ENCODE assay signal across 21 cellular contexts in the genomic region with DNA sequence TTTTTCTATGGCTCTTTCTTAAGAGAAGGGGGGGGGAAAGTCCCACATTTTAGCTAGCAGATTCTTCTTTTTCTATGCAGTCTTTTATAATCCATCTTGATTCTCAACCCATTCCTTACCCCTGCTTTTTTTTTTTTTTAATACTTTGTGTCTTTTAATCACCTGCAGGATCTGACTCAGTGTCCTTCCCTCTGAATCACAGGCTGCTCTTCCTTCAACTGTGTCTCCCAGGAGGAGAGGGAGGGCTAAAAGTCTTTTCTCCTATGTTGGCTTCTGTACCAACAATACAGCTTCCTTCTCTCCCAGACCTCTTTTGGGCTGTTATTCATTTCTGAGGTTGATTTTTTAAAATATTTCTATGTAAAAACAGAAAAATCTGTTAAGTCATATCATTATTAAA.
"Had no signal": no experiment of that assay in that cellular context is flagged by ENCODE, and none has a peak within 500 bp of the region (broad histone marks: within the 10 kb centered on the region; RNA-seq: fewer than 3 reads in every experiment).

No MANE protein-coding gene starts in this region.

- H3K4me3 ChIP-seq: cardiac muscle cell, gastrocnemius medialis, heart left ventricle, ovary, right lobe of liver, stomach, testis, upper lobe of left lung had no signal

- H3K9me3 Mint-ChIP-seq: natural killer cell, WTC11 had no signal

- H3K4me3 Mint-ChIP-seq: activated CD4-positive, alpha-beta T cell treated with anti-CD3 and anti-CD28 coated beads for 36 hours; activated T-helper 1 cell treated with anti-CD3 and anti-CD28 coated beads, Interleukin-12 subunit alpha, Interleukin-12 subunit beta, Interleukin-2, Interleukin-4 antibody, amounts not matched to agents 30 ng/mL and 10 ng/mL and 1 ng/mL, durations not matched to agents 14 hours and 24 hours and 36 hours; effector memory CD8-positive, alpha-beta T cell; natural killer cell; WTC11 had no signal

- H3K27ac Mint-ChIP-seq: activated CD4-positive, alpha-beta T cell treated with anti-CD3 and anti-CD28 coated beads for 36 hours; activated naive CD4-positive, alpha-beta T cell treated with anti-CD3 and anti-CD28 coated beads, Interleukin-2, amount 50 U/mL, for 72 hours; activated T-helper 1 cell treated with anti-CD3 and anti-CD28 coated beads, Interleukin-12 subunit alpha, Interleukin-12 subunit beta, Interleukin-2, Interleukin-4 antibody, amounts not matched to agents 30 ng/mL and 10 ng/mL and 1 ng/mL, durations not matched to agents 14 hours and 24 hours and 36 hours; effector memory CD8-positive, alpha-beta T cell; natural killer cell had no signal

- H3K36me3 Mint-ChIP-seq: activated naive CD4-positive, alpha-beta T cell treated with anti-CD3 and anti-CD28 coated beads, Interleukin-2, amount 50 U/mL, for 72 hours; natural killer cell; WTC11 had no signal

- H3K27me3 Mint-ChIP-seq: activated CD4-positive, alpha-beta T cell treated with anti-CD3 and anti-CD28 coated beads for 36 hours; effector memory CD8-positive, alpha-beta T cell had no signal

- H3K27ac ChIP-seq: cardiac muscle cell, gastrocnemius medialis, ovary, right lobe of liver, stomach, upper lobe of left lung had no signal

- H3K4me1 Mint-ChIP-seq: activated CD4-positive, alpha-beta T cell treated with anti-CD3 and anti-CD28 coated beads for 36 hours; natural killer cell had no signal

- ATAC-seq: activated CD4-positive, alpha-beta T cell treated with anti-CD3 and anti-CD28 coated beads for 36 hours; activated naive CD4-positive, alpha-beta T cell treated with anti-CD3 and anti-CD28 coated beads, Interleukin-2, amount 50 U/mL, for 72 hours; effector memory CD8-positive, alpha-beta T cell; gastrocnemius medialis; heart left ventricle; natural killer cell; right lobe of liver; WTC11 had no signal

- DNase-seq: activated CD4-positive, alpha-beta T cell treated with anti-CD3 and anti-CD28 coated beads for 36 hours; activated CD4-positive, alpha-beta T cell treated with anti-CD3 and anti-CD28 coated beads, Interleukin-2, amount 50 U/mL, for 48 hours; activated gamma-delta T cell treated with Interleukin-2 at 50 U/mL for 16 hours; effector memory CD8-positive, alpha-beta T cell; erythroblast; gastrocnemius medialis; heart left ventricle; natural killer cell; ovary; right lobe of liver; small intestine; stimulated activated CD4-positive, alpha-beta T cell treated with anti-CD3 and anti-CD28 coated beads, Interleukin-15, amount 100 ng/mL, for 24 hours; stimulated activated CD4-positive, alpha-beta T cell treated with anti-CD3 and anti-CD28 coated beads, Interleukin-2, amount 100 ng/mL, for 48 hours; stomach; SW 1271; testis; upper lobe of left lung had no signal
